1 cellular context compared by ENCODE assay signal in genomic region chr16:77807-78443, GRCh38.
TF ChIP-seq lines count a peak whose summit lies in the region.

TSS of gene MPG (plus strand) at chr16:78225. CDS start at chr16:78310, 85 bp downstream.

TF ChIP-seq in K562, 482 proteins besides CTCF, POLR2A, EP300 and RAD21 (continued from another document and continues in another):
- no peak for TF ChIP-seq RERE (CRISPR knock-in tag; IDR thresholded peaks at IDR 0.05; ENCODE audit: borderline replicate concordance)
- no peak for TF ChIP-seq HOXB6 (CRISPR knock-in tag; IDR thresholded peaks at IDR 0.05; ENCODE audit: borderline replicate concordance)
- no peak for TF ChIP-seq MECOM (CRISPR knock-in tag; IDR thresholded peaks at IDR 0.05)
- TF ChIP-seq HDGF (IDR thresholded peaks at IDR 0.05): no peak
- TF ChIP-seq ZBTB26 (CRISPR knock-in tag; IDR thresholded peaks at IDR 0.05): no peak
- TF ChIP-seq HDAC3 (IDR thresholded peaks at IDR 0.05; ENCODE audit: borderline replicate concordance, partially characterized antibody): no peak
- no peak for TF ChIP-seq RBBP5 (IDR thresholded peaks at IDR 0.05; ENCODE audit: borderline replicate concordance, insufficient read depth, low read length, poor library complexity, severe bottlenecking)
- peak; percentile 15; the same call in 1 of the 2 replicates for TF ChIP-seq RAD51 (IDR thresholded peaks at IDR 0.05; ENCODE audit: borderline replicate concordance, low read depth)
- TF ChIP-seq SIRT6 (IDR thresholded peaks at IDR 0.05; ENCODE audit: low read depth, low read length): no peak
- TF ChIP-seq POLR2AphosphoS2 (IDR thresholded peaks at IDR 0.05; ENCODE audit: low read length): no peak
- TF ChIP-seq ESRRB (CRISPR knock-in tag; IDR thresholded peaks at IDR 0.05; ENCODE audit: borderline replicate concordance): no peak
- TF ChIP-seq ZNF316 (IDR thresholded peaks at IDR 0.05): no peak
- TF ChIP-seq SMAD1 (IDR thresholded peaks at IDR 0.05; ENCODE audit: low read depth, low read length, partially characterized antibody): no peak
- TF ChIP-seq POLR3A (IDR thresholded peaks at IDR 0.05; ENCODE audit: borderline replicate concordance, extremely low read depth, insufficient read depth, insufficient read length): no peak
- TF ChIP-seq JUNB (CRISPR knock-in tag; conservative IDR thresholded peaks at IDR 0.05): no peak
- no peak for TF ChIP-seq PRDM10 (IDR thresholded peaks at IDR 0.05; ENCODE audit: partially characterized antibody)
- no peak for TF ChIP-seq ZC3H11A (IDR thresholded peaks at IDR 0.05; ENCODE audit: low read depth, low read length)
- no peak for TF ChIP-seq ZBTB49 (CRISPR knock-in tag; IDR thresholded peaks at IDR 0.05; ENCODE audit: borderline replicate concordance)
- TF ChIP-seq CBX8 (IDR thresholded peaks at IDR 0.05; ENCODE audit: borderline replicate concordance, extremely low read depth, low read depth, low read length, poor library complexity, severe bottlenecking): no peak
- no peak for TF ChIP-seq CCAR2 (IDR thresholded peaks at IDR 0.05; ENCODE audit: low read depth, low read length)
- TF ChIP-seq ZNF655 (CRISPR knock-in tag; IDR thresholded peaks at IDR 0.05): no peak
- TF ChIP-seq NKRF (IDR thresholded peaks at IDR 0.05; ENCODE audit: borderline replicate concordance): peak; percentile 85
- TF ChIP-seq PREB (CRISPR knock-in tag; IDR thresholded peaks at IDR 0.05): no peak
- TF ChIP-seq CHAMP1 (IDR thresholded peaks at IDR 0.05): no peak
- no peak for TF ChIP-seq HINFP (tag; conservative IDR thresholded peaks at IDR 0.05; ENCODE audit: low read depth)
- TF ChIP-seq FOXP4 (CRISPR knock-in tag; IDR thresholded peaks at IDR 0.05; ENCODE audit: borderline replicate concordance): no peak
- no peak for TF ChIP-seq BCL6 (CRISPR knock-in tag; IDR thresholded peaks at IDR 0.05)
